ENCODE assay signal across 14 cellular contexts in genomic region chr18:50862401-50862800, GRCh38.
DNase-seq lines count a peak whose midpoint lies in the region; ATAC-seq and TF ChIP-seq lines count a peak whose summit lies in the region.
"Had no signal": no experiment of that assay in that cellular context is flagged by ENCODE, and none has a peak within 500 bp of the region (broad histone marks: within the 10 kb centered on the region; RNA-seq: fewer than 3 reads in every experiment).

No MANE protein-coding gene starts in this region.

- H3K36me3 ChIP-seq in OCI-LY3 (replicated peaks; ENCODE audit: low read depth, low read length) (no peaks in the 10 kb centered on the region), neutrophil (no peaks in the 10 kb centered on the region), MM.1S (replicated peaks; ENCODE audit: insufficient read depth, low read length) (no peaks in the 10 kb centered on the region)
- H3K36me3 ChIP-seq: ovary had no signal

- H3K9ac ChIP-seq in OCI-LY3 (ENCODE audit: low read length) (no peak overlapping the region), MM.1S (ENCODE audit: low read length) (no peak overlapping the region)

- no peak for ATAC-seq in HG03442 (IDR thresholded peaks at IDR 0.05; ENCODE audit: unreplicated experiment)
- ATAC-seq: K562 had no signal

- peak; percentile 78 for DNase-seq in GF-D8 (lab: John Stamatoyannopoulos, UW)
- DNase-seq in germinal center (ENCODE audit: low spot score): peak; percentile 14
- DNase-seq in NCI-H2227 treated with DMSO at 0.1 percent for 48 hours (lab: John Stamatoyannopoulos, UW): no peak
- DNase-seq in MM.1S: no peak
- no peak for DNase-seq in NCI-H2171 (lab: John Stamatoyannopoulos, UW)
- DNase-seq: activated CD4-positive, alpha-beta T cell treated with anti-CD3 and anti-CD28 coated beads for 1 hour; foreskin melanocyte; NCI-H1436 treated with DMSO at 0.1 percent for 48 hours; ovary; T-helper 1 cell had no signal

- H4K20me1 ChIP-seq in OCI-LY3 (ENCODE audit: insufficient read depth, low read length) (no peaks in the 10 kb centered on the region), MM.1S (ENCODE audit: insufficient read depth, low read length) (no peaks in the 10 kb centered on the region)

- H3K27me3 ChIP-seq in OCI-LY3 (ENCODE audit: low read depth, low read length): 0 out of 2 replicates have a peak, but pooled peaks cover 3% of the 10 kb centered on the region
- no peaks in the 10 kb centered on the region for H3K27me3 ChIP-seq in neutrophil
- H3K27me3 ChIP-seq in MM.1S (replicated peaks; ENCODE audit: insufficient read depth, low read length): no peaks in the 10 kb centered on the region
- H3K27me3 ChIP-seq: ovary had no signal

- no peaks in the 10 kb centered on the region for H3F3A ChIP-seq in MM.1S (ENCODE audit: insufficient read depth, low read length)

- H3K27ac ChIP-seq in OCI-LY3 (ENCODE audit: low read length): peak overlapping the region; percentile 24
- H3K27ac ChIP-seq in neutrophil: peak overlapping the region; percentile 90
- no peak overlapping the region for H3K27ac ChIP-seq in MM.1S (ENCODE audit: low read length)
- H3K27ac ChIP-seq: ovary had no signal

- peak overlapping the region; percentile 44 for H2AFZ ChIP-seq in OCI-LY3 (ENCODE audit: low read depth, low read length)
- H2AFZ ChIP-seq in MM.1S (ENCODE audit: low read length): no peak overlapping the region

- H3K4me3 ChIP-seq in OCI-LY3 (ENCODE audit: low read length) (peak overlapping the region; percentile 17), neutrophil (ENCODE audit: low read depth in 1 of 2, low read length in 1 of 2) (peak overlapping the region; percentile 48 to 52), MM.1S (ENCODE audit: low read length) (no peak overlapping the region)
- H3K4me3 ChIP-seq: K562, ovary had no signal

- TF ChIP-seq CTCF in OCI-LY3 (IDR thresholded peaks at IDR 0.05; ENCODE audit: low read depth, low read length) (no peak), neutrophil (IDR thresholded peaks at IDR 0.05) (no peak), MM.1S (IDR thresholded peaks at IDR 0.05; ENCODE audit: low read length) (no peak)

- no peaks in the 10 kb centered on the region for H3K9me2 ChIP-seq in MM.1S (replicated peaks; ENCODE audit: insufficient read depth, low read length)

- no peaks in the 10 kb centered on the region for H3K79me2 ChIP-seq in OCI-LY3 (ENCODE audit: low read length)
- no peaks in the 10 kb centered on the region for H3K79me2 ChIP-seq in MM.1S (ENCODE audit: low read length)

- H3K4me1 ChIP-seq in OCI-LY3 (ENCODE audit: low read length) (peaks cover 18% of the 10 kb centered on the region), neutrophil (ENCODE audit: control insufficient read depth in 1 of 2, insufficient read depth in 1 of 2, low read depth in 1 of 2, low read length in 1 of 2) (peaks cover 51 to 56% of the 10 kb centered on the region in 2 experiments), MM.1S (ENCODE audit: low read length) (no peaks in the 10 kb centered on the region)

- H3K9me3 ChIP-seq in OCI-LY3 (ENCODE audit: insufficient read depth, low read length) (no peaks in the 10 kb centered on the region), neutrophil (no peaks in the 10 kb centered on the region), MM.1S (replicated peaks; ENCODE audit: insufficient read depth, low read length) (no peaks in the 10 kb centered on the region)
- H3K9me3 ChIP-seq: ovary had no signal

- H3K4me2 ChIP-seq in OCI-LY3 (ENCODE audit: low read length) (peak overlapping the region; percentile 57), MM.1S (ENCODE audit: low read depth, low read length) (no peak overlapping the region)

Comparison
In these comparisons a context has a peak if more than half of its experiments do, and no peak if none do; other contexts are left out.
1. DNase-seq: peak in GF-D8 (single experiment) and germinal center (single experiment); none in NCI-H2227 treated with DMSO at 0.1 percent for 48 hours (single experiment), MM.1S (single experiment) and NCI-H2171 (single experiment).